Comparison of ENCODE assay signal across 8 cellular contexts in the genomic region with DNA sequence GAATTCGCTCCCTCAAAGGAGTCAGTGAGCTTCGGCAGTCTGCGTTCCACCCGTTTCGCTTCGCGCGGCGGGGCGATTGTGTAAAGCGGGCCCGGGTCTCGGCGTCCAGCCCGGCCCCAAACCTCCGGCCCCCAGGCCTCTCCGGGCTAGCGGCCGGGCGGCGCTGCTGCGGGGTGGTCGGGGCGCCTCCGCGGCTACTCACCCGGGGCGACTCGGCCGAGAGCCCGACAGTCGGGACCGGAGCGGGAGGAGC. TPM values are rescaled to one million over a fixed set of nuclear protein-coding genes. Genes with fewer than 3 reads are reported as not detected.
DNase-seq lines count a peak whose midpoint lies in the region; ATAC-seq and TF ChIP-seq lines count a peak whose summit lies in the region.

No MANE protein-coding gene starts in this region.

- DNase-seq in SJSA1 (ENCODE audit: low read depth in 1 of 2, low spot score in 2 of 2) (no peak), fibroblast of villous mesenchyme (ENCODE audit: low read depth) (no peak), retinal pigment epithelial cell (ENCODE audit: low read depth) (no peak), SIG-M5 (lab: John Stamatoyannopoulos, UW) (no peak)

- TF ChIP-seq CTCF in fibroblast of villous mesenchyme (IDR thresholded peaks at IDR 0.05; ENCODE audit: insufficient read depth, low read depth, low read length) = no peak
- TF ChIP-seq CTCF in retinal pigment epithelial cell (conservative IDR thresholded peaks at IDR 0.05; ENCODE audit: low read depth, low read length) = no peak

- H3K27ac ChIP-seq in SJSA1 = no peak overlapping the region

- no peaks in the 10 kb centered on the region for H3K36me3 ChIP-seq in SJSA1

- peaks cover 11% of the 10 kb centered on the region for H3K4me1 ChIP-seq in SJSA1 (replicated peaks)

- H3K27me3 ChIP-seq in SJSA1 (replicated peaks) = peaks cover 34% of the 10 kb centered on the region

- H3K9me3 ChIP-seq in SJSA1 (replicated peaks) = no peaks in the 10 kb centered on the region

- peak; percentile 11 for ATAC-seq in GM18498 (IDR thresholded peaks at IDR 0.05; ENCODE audit: unreplicated experiment)
- no peak for ATAC-seq in GM21528 (IDR thresholded peaks at IDR 0.05; ENCODE audit: low FRiP score, unreplicated experiment)
- ATAC-seq in GM18519 (IDR thresholded peaks at IDR 0.05; ENCODE audit: low FRiP score, unreplicated experiment) = no peak
- no peak for ATAC-seq in GM18867 (IDR thresholded peaks at IDR 0.05; ENCODE audit: unreplicated experiment)

- H3K4me3 ChIP-seq in SJSA1 (peak overlapping the region; percentile 36), fibroblast of villous mesenchyme (ENCODE audit: low read depth, low read length) (peak overlapping the region; percentile 56), retinal pigment epithelial cell (ENCODE audit: low read length) (peak overlapping the region; percentile 50)

RNA-seq across cellular contexts. Expression of a gene that starts 0.4 kb away (rescaled TPM):
- total RNA-seq in SJSA1 (2014; rRNA removed; shearing (Covaris generic)) = 0.47 TPM in 1 of 2 replicates, not detected in the other
- total RNA-seq in fibroblast of villous mesenchyme = under 0.01 and 0.32 TPM in 2 replicates

RNA-seq across cellular contexts. Expression of a gene that starts 0.6 kb away (rescaled TPM):
- total RNA-seq in SJSA1 (2014; rRNA removed; shearing (Covaris generic)) = not detected in 2 replicates
- 0.32 and 0.43 TPM in 2 replicates for total RNA-seq in fibroblast of villous mesenchyme

RNA-seq across cellular contexts. Expression of a gene that starts 36.1 kb away (rescaled TPM):
- 11.7 and 21.4 TPM in 2 replicates for total RNA-seq in SJSA1 (2014; rRNA removed; shearing (Covaris generic))
- total RNA-seq in fibroblast of villous mesenchyme = 29.3 and 38.0 TPM in 2 replicates

RNA-seq across cellular contexts. Expression of a gene that starts 45.9 kb away (rescaled TPM):
- total RNA-seq in SJSA1 (2014; rRNA removed; shearing (Covaris generic)) = 51.1 and 64.8 TPM in 2 replicates
- total RNA-seq in fibroblast of villous mesenchyme = 15.5 and 19.4 TPM in 2 replicates
